In genomic region chr1:230277201-230277771, GRCh38 we compare ENCODE assay signal across 11 cellular contexts.
DNase-seq lines count a peak whose midpoint lies in the region; ATAC-seq, FAIRE-seq and TF ChIP-seq lines count a peak whose summit lies in the region.
"Had no signal": no experiment of that assay in that cellular context is flagged by ENCODE, and none has a peak within 500 bp of the region (broad histone marks: within the 10 kb centered on the region; RNA-seq: fewer than 3 reads in every experiment).

No MANE protein-coding gene starts in this region.

- FAIRE-seq in RCC 7860 (lab: Jason Lieb, UNC), result no peak
- FAIRE-seq: G401.6, kidney had no signal

- peak overlapping the region; percentile 19 for H3K4me3 Mint-ChIP-seq in activated CD8-positive, alpha-beta T cell treated with anti-CD3 and anti-CD28 coated beads, Interleukin-2, amount 10 ng/mL, durations not matched to agents 7 days and 5 days
- H3K4me3 Mint-ChIP-seq in naive B cell, result peak overlapping the region; percentile 30 to 79 (median 72)

- TF ChIP-seq CTCF in GM10266 (IDR thresholded peaks at IDR 0.05; ENCODE audit: control insufficient read depth, insufficient read depth, low read depth, missing control alignments), result peak; percentile 6

- CTCF ChIA-PET in activated CD8-positive, alpha-beta T cell treated with anti-CD3 and anti-CD28 coated beads, Interleukin-2, amount 10 ng/mL, durations not matched to agents 7 days and 5 days (lab: Charles Lee), result interaction anchor here (0.7 to 1.9 kb wide), 7 partner anchors 9 to 650 kb away, joined by 3 to 5 read pairs (median 3); no protein-coding TSS in a partner anchor

- no peaks in the 10 kb centered on the region for H3K27me3 Mint-ChIP-seq in activated CD8-positive, alpha-beta T cell treated with anti-CD3 and anti-CD28 coated beads, Interleukin-2, amount 10 ng/mL, durations not matched to agents 7 days and 5 days (ENCODE audit: low read depth)
- no peaks in the 10 kb centered on the region for H3K27me3 Mint-ChIP-seq in naive B cell

- ATAC-seq in HG03108 (IDR thresholded peaks at IDR 0.05; ENCODE audit: unreplicated experiment) (peak; percentile 36), naive B cell (ENCODE audit: low read depth in 2 of 2) (peak; percentile 62 to 67)
- ATAC-seq in activated CD8-positive, alpha-beta T cell treated with anti-CD3 and anti-CD28 coated beads, Interleukin-2, amount 10 ng/mL, durations not matched to agents 7 days and 5 days, result peak; percentile 18

- no peaks in the 10 kb centered on the region for H3K9me3 Mint-ChIP-seq in activated CD8-positive, alpha-beta T cell treated with anti-CD3 and anti-CD28 coated beads, Interleukin-2, amount 10 ng/mL, durations not matched to agents 7 days and 5 days (ENCODE audit: insufficient read depth)
- H3K9me3 Mint-ChIP-seq in naive B cell, result no peaks in the 10 kb centered on the region

- peak overlapping the region; percentile 76 for H3K27ac Mint-ChIP-seq in activated CD8-positive, alpha-beta T cell treated with anti-CD3 and anti-CD28 coated beads, Interleukin-2, amount 10 ng/mL, durations not matched to agents 7 days and 5 days
- peak overlapping the region in 5 of 6 donors; percentile 51 to 95 (median 79) for H3K27ac Mint-ChIP-seq in naive B cell

- peaks cover 71% of the 10 kb centered on the region for H3K4me1 Mint-ChIP-seq in activated CD8-positive, alpha-beta T cell treated with anti-CD3 and anti-CD28 coated beads, Interleukin-2, amount 10 ng/mL, durations not matched to agents 7 days and 5 days (ENCODE audit: low read depth)
- H3K4me1 Mint-ChIP-seq in naive B cell, result peaks cover 68 to 88% (median 82%) of the 10 kb centered on the region in 3 donors

- DNase-seq in GM10266 (ENCODE audit: extremely low spot score) (no peak), naive B cell (peak; percentile 58), RCC 7860 (ENCODE audit: low spot score) (no peak), pons (ENCODE audit: low spot score) (no peak), HuH-7 (ENCODE audit: low spot score) (no peak)
- DNase-seq in activated CD8-positive, alpha-beta T cell treated with anti-CD3 and anti-CD28 coated beads, Interleukin-2, amount 10 ng/mL, durations not matched to agents 7 days and 5 days, result peak; percentile 51
- DNase-seq in stimulated activated CD4-positive, alpha-beta T cell treated with anti-CD3 and anti-CD28 coated beads, Interleukin-12 subunit alpha, Interleukin-12 subunit beta, amount 100 ng/mL, for 4 hours, result no peak
- DNase-seq: effector CD8-positive, alpha-beta T cell; kidney had no signal

- POLR2A ChIA-PET in activated CD8-positive, alpha-beta T cell treated with anti-CD3 and anti-CD28 coated beads, Interleukin-2, amount 10 ng/mL, durations not matched to agents 7 days and 5 days (lab: Charles Lee), result interaction anchor here (0.5 kb wide), 1 partner anchor 66 kb away, joined by 3 read pairs; no protein-coding TSS in a partner anchor

- peaks cover 25% of the 10 kb centered on the region for H3K36me3 Mint-ChIP-seq in activated CD8-positive, alpha-beta T cell treated with anti-CD3 and anti-CD28 coated beads, Interleukin-2, amount 10 ng/mL, durations not matched to agents 7 days and 5 days (ENCODE audit: low read depth)
- H3K36me3 Mint-ChIP-seq in naive B cell, result peaks cover 5 to 6% of the 10 kb centered on the region in 2 donors

Comparison
In these comparisons a context has a peak if more than half of its experiments do, and no peak if none do; other contexts are left out.
1. DNase-seq: peak in activated CD8-positive, alpha-beta T cell treated with anti-CD3 and anti-CD28 coated beads, Interleukin-2, amount 10 ng/mL, durations not matched to agents 7 days and 5 days (single experiment) and naive B cell (single experiment); none in GM10266 (single experiment), RCC 7860 (single experiment), pons (single experiment), stimulated activated CD4-positive, alpha-beta T cell treated with anti-CD3 and anti-CD28 coated beads, Interleukin-12 subunit alpha, Interleukin-12 subunit beta, amount 100 ng/mL, for 4 hours (single experiment) and HuH-7 (single experiment).
2. Peak in every context shown above with its lines, with median percentiles within 50 percentile points of each other: ATAC-seq.